11 cellular contexts compared by ENCODE assay signal in genomic region chr1:87956072-87956471, GRCh38.
DNase-seq lines count a peak whose midpoint lies in the region; ATAC-seq and TF ChIP-seq lines count a peak whose summit lies in the region.
"Had no signal": no experiment of that assay in that cellular context is flagged by ENCODE, and none has a peak within 500 bp of the region (broad histone marks: within the 10 kb centered on the region; RNA-seq: fewer than 3 reads in every experiment).

No MANE protein-coding gene starts in this region.

- no peak overlapping the region for H3K27ac Mint-ChIP-seq in H9
- H3K27ac Mint-ChIP-seq in stimulated activated effector memory CD8-positive, alpha-beta T cell treated with anti-CD3 and anti-CD28 coated beads, Interleukin-12 subunit alpha, Interleukin-12 subunit beta, amount 100 ng/mL, for 72 hours, result no peak overlapping the region

- H3K9ac ChIP-seq in skeletal muscle satellite cell (ENCODE audit: low read depth, low read length), result no peak overlapping the region
- no peak overlapping the region for H3K9ac ChIP-seq in H9 (ENCODE audit: extremely low read depth, insufficient read length, low read length)

- no peak overlapping the region for H3K56ac ChIP-seq in H9 (ENCODE audit: insufficient read length, low read depth, low read length)

- H2BK15ac ChIP-seq in H9 (ENCODE audit: low read depth, low read length), result no peak overlapping the region

- H2AK5ac ChIP-seq in H9 (ENCODE audit: insufficient read length, low read length), result no peak overlapping the region

- H2BK5ac ChIP-seq in H9 (ENCODE audit: insufficient read length, low read length), result no peak overlapping the region

- no peak overlapping the region for H2AFZ ChIP-seq in H9 (ENCODE audit: low read length)

- TF ChIP-seq CTCF in HFF-Myc (IDR thresholded peaks at IDR 0.05; ENCODE audit: low read depth, low read length, missing control alignments) (no peak), ascending aorta (IDR thresholded peaks at IDR 0.05) (no peak), H9 (conservative IDR thresholded peaks at IDR 0.05) (no peak)

- intact Hi-C loops in ascending aorta (cut with DNase I), result loop anchor here (1.0 to 10.0 kb wide), 6 partner anchors 274 to 1561 kb away; partner anchors contain the start of gene ODF2L
- intact Hi-C loops in left cardiac atrium (cut with DNase I), result loop anchor here (10.0 kb wide), 2 partner anchors 631 to 661 kb away; partner anchors contain the start of gene LMO4 (in 1 of the 2)

- no peaks in the 10 kb centered on the region for H3K9me3 ChIP-seq in ascending aorta
- no peaks in the 10 kb centered on the region for H3K9me3 ChIP-seq in skeletal muscle satellite cell (replicated peaks; ENCODE audit: low read length)
- no peaks in the 10 kb centered on the region for H3K9me3 ChIP-seq in H9 (ENCODE audit: control insufficient read depth, low read depth, low read length)
- H3K9me3 ChIP-seq: upper lobe of right lung had no signal

- H3K4ac ChIP-seq in H9 (ENCODE audit: low read depth, low read length), result no peak overlapping the region

- H3K23ac ChIP-seq in H9 (ENCODE audit: insufficient read length, low read depth, low read length), result no peak overlapping the region

- no peak overlapping the region for H4K91ac ChIP-seq in H9 (ENCODE audit: insufficient read length, low read depth, low read length)

- H3K4me3 Mint-ChIP-seq in H9, result no peak overlapping the region
- H3K4me3 Mint-ChIP-seq in stimulated activated effector memory CD8-positive, alpha-beta T cell treated with anti-CD3 and anti-CD28 coated beads, Interleukin-12 subunit alpha, Interleukin-12 subunit beta, amount 100 ng/mL, for 72 hours, result no peak overlapping the region

- H3K14ac ChIP-seq in H9 (ENCODE audit: insufficient read depth, low read length), result no peak overlapping the region

- no peak overlapping the region for H4K8ac ChIP-seq in H9 (replicated peaks; ENCODE audit: insufficient read length, low read depth, low read length)

- H3K36me3 Mint-ChIP-seq in H9 (ENCODE audit: insufficient read depth in 1 of 3, low read depth in 3 of 3), result no peaks in the 10 kb centered on the region; a peak in 1 of 7 replicates
- no peaks in the 10 kb centered on the region for H3K36me3 Mint-ChIP-seq in stimulated activated effector memory CD8-positive, alpha-beta T cell treated with anti-CD3 and anti-CD28 coated beads, Interleukin-12 subunit alpha, Interleukin-12 subunit beta, amount 100 ng/mL, for 72 hours
- H3K36me3 Mint-ChIP-seq: brain had no signal

- no peak overlapping the region for H4K5ac ChIP-seq in H9 (ENCODE audit: insufficient read length, low read depth, low read length)

- DNase-seq in HFF-Myc (ENCODE audit: extremely low read depth, low read depth) (peak; percentile 65), ascending aorta (ENCODE audit: low spot score in 2 of 2) (peak; percentile 58 to 91), left cardiac atrium (peak; percentile 64), H9 (no peak)
- DNase-seq in stimulated activated effector memory CD8-positive, alpha-beta T cell treated with anti-CD3 and anti-CD28 coated beads, Interleukin-12 subunit alpha, Interleukin-12 subunit beta, amount 100 ng/mL, for 72 hours (ENCODE audit: low spot score in 2 of 2), result no peak
- DNase-seq in activated CD4-positive, alpha-beta T cell treated with anti-CD3 and anti-CD28 coated beads, Interleukin-2, amount 50 U/mL, for 4 hours, result no peak
- DNase-seq: upper lobe of right lung had no signal

- no peak overlapping the region for H2BK120ac ChIP-seq in H9 (ENCODE audit: low read depth, low read length, poor library complexity, severe bottlenecking)

- no peaks in the 10 kb centered on the region for H3K79me2 ChIP-seq in H9 (ENCODE audit: insufficient read depth, low read length)

- H3K4me1 Mint-ChIP-seq in H9, result peaks cover 13 to 18% of the 10 kb centered on the region in 2 experiments
- no peaks in the 10 kb centered on the region for H3K4me1 Mint-ChIP-seq in stimulated activated effector memory CD8-positive, alpha-beta T cell treated with anti-CD3 and anti-CD28 coated beads, Interleukin-12 subunit alpha, Interleukin-12 subunit beta, amount 100 ng/mL, for 72 hours

- H4K20me1 ChIP-seq in H9 (ENCODE audit: control insufficient read depth, insufficient read depth, insufficient read length), result no peaks in the 10 kb centered on the region

- H3K4me3 ChIP-seq in HFF-Myc (replicated peaks; ENCODE audit: low read depth, low read length), result no peak overlapping the region
- no peak overlapping the region for H3K4me3 ChIP-seq in ascending aorta
- H3K4me3 ChIP-seq in skeletal muscle satellite cell (ENCODE audit: low read length), result peak overlapping the region; percentile 23
- H3K4me3 ChIP-seq: upper lobe of right lung had no signal

- ATAC-seq in left cardiac atrium (peak; percentile 81 to 97), GM18498 (IDR thresholded peaks at IDR 0.05; ENCODE audit: unreplicated experiment) (no peak)
- no peak for ATAC-seq in stimulated activated effector memory CD8-positive, alpha-beta T cell treated with anti-CD3 and anti-CD28 coated beads, Interleukin-12 subunit alpha, Interleukin-12 subunit beta, amount 100 ng/mL, for 72 hours
- ATAC-seq: left lobe of liver, upper lobe of right lung had no signal

- peak overlapping the region; percentile 60 for H3K4me2 ChIP-seq in skeletal muscle satellite cell (ENCODE audit: low read length)
- H3K4me2 ChIP-seq in H9 (ENCODE audit: insufficient read depth, insufficient read length, low read length), result no peak overlapping the region

- H3K27me3 ChIP-seq in ascending aorta (no peaks in the 10 kb centered on the region), skeletal muscle satellite cell (ENCODE audit: control insufficient read depth, insufficient read depth, low read length) (no peaks in the 10 kb centered on the region), H9 (ENCODE audit: insufficient read depth, low read length) (no peaks in the 10 kb centered on the region)
- H3K27me3 ChIP-seq: upper lobe of right lung had no signal

- H3K27me3 Mint-ChIP-seq in H9 (ENCODE audit: low read depth), result no peaks in the 10 kb centered on the region

- H3K79me1 ChIP-seq in H9 (ENCODE audit: insufficient read depth, low read depth, low read length, poor library complexity, severe bottlenecking), result no peaks in the 10 kb centered on the region

- WGBS in H9 (ENCODE audit: extremely low coverage, insufficient read length, low lambda C conversion rate), result no CpG with 5 or more reads among the region's 6 CpGs

- no peak overlapping the region for H3T11ph ChIP-seq in H9 (ENCODE audit: low read length)

- no peak overlapping the region for H3K18ac ChIP-seq in H9 (ENCODE audit: insufficient read length, low read depth, low read length)

- no peaks in the 10 kb centered on the region for H3K9me3 Mint-ChIP-seq in H9
- no peaks in the 10 kb centered on the region for H3K9me3 Mint-ChIP-seq in stimulated activated effector memory CD8-positive, alpha-beta T cell treated with anti-CD3 and anti-CD28 coated beads, Interleukin-12 subunit alpha, Interleukin-12 subunit beta, amount 100 ng/mL, for 72 hours

- H2BK12ac ChIP-seq in H9 (ENCODE audit: insufficient read length, low read depth, low read length), result no peak overlapping the region

- H2BK20ac ChIP-seq in H9 (ENCODE audit: low read depth, low read length, poor library complexity, severe bottlenecking), result no peak overlapping the region

- H3K4me1 ChIP-seq in ascending aorta (peaks cover 5 to 12% of the 10 kb centered on the region in 2 donors), skeletal muscle satellite cell (ENCODE audit: control insufficient read depth, insufficient read depth, low read length) (peaks cover 27% of the 10 kb centered on the region), H9 (ENCODE audit: insufficient read depth, low read length) (no peaks in the 10 kb centered on the region; the same call in 1 of the 2 replicates)
- H3K4me1 ChIP-seq: upper lobe of right lung had no signal

- H3K36me3 ChIP-seq in ascending aorta (no peaks in the 10 kb centered on the region), skeletal muscle satellite cell (ENCODE audit: insufficient read depth, low read length) (no peaks in the 10 kb centered on the region)
- H3K36me3 ChIP-seq: upper lobe of right lung had no signal

- H3K27ac ChIP-seq in ascending aorta (peak overlapping the region; percentile 55 to 63), H9 (ENCODE audit: insufficient read length, low read depth, low read length) (no peak overlapping the region)
- H3K27ac ChIP-seq: upper lobe of right lung had no signal

- no peaks in the 10 kb centered on the region for H3K23me2 ChIP-seq in H9 (ENCODE audit: insufficient read length, low read depth, low read length, poor library complexity, severe bottlenecking)

Comparison
In these comparisons a context has a peak if more than half of its experiments do, and no peak if none do; other contexts are left out.
1. DNase-seq: peak in HFF-Myc (single experiment), ascending aorta (2 of 2) and left cardiac atrium (single experiment); none in H9 (single experiment), stimulated activated effector memory CD8-positive, alpha-beta T cell treated with anti-CD3 and anti-CD28 coated beads, Interleukin-12 subunit alpha, Interleukin-12 subunit beta, amount 100 ng/mL, for 72 hours (0 of 2) and activated CD4-positive, alpha-beta T cell treated with anti-CD3 and anti-CD28 coated beads, Interleukin-2, amount 50 U/mL, for 4 hours (0 of 2).
2. ATAC-seq: peak in left cardiac atrium (2 of 2); none in GM18498 (single experiment) and stimulated activated effector memory CD8-positive, alpha-beta T cell treated with anti-CD3 and anti-CD28 coated beads, Interleukin-12 subunit alpha, Interleukin-12 subunit beta, amount 100 ng/mL, for 72 hours (single experiment).